8 cellular contexts compared by ENCODE assay signal in genomic region chr17:81396722-81397313, GRCh38. TPM values are rescaled to one million over a fixed set of nuclear protein-coding genes. Genes with fewer than 3 reads are reported as not detected.
A peak's percentile ranks its signal among the peaks of the same experiment; 100 is the strongest.
DNase-seq lines count a peak whose midpoint lies in the region; ATAC-seq lines count a peak whose summit lies in the region.

No MANE protein-coding gene starts in this region.

- peaks cover 9 to 17% (median 10%) of the 10 kb centered on the region in 3 donors for H3K4me1 Mint-ChIP-seq in IgD-negative memory B cell

- peaks cover 0 to 9% (median 0%) of the 10 kb centered on the region in 3 donors for H3K9me3 Mint-ChIP-seq in IgD-negative memory B cell

- peak overlapping the region in 2 of 3 donors; percentile 39 to 94 for H3K27ac Mint-ChIP-seq in IgD-negative memory B cell

- peaks cover 49% of the 10 kb centered on the region for H3K27me3 Mint-ChIP-seq in IgD-negative memory B cell

- H3K36me3 Mint-ChIP-seq in IgD-negative memory B cell, result peaks cover 2% of the 10 kb centered on the region

- DNase-seq in C1 segment of cervical spinal cord (lab: John Stamatoyannopoulos, UW), result peak in 10 of 14 donors; percentile 26 to 81 (median 56)
- DNase-seq in T-helper 2 cell, result peak in 3 of 5 experiments; percentile 10 to 50 (median 30)
- peak; percentile 23 for DNase-seq in effector CD4-positive, alpha-beta T cell
- peak; percentile 39 for DNase-seq in midbrain (lab: John Stamatoyannopoulos, UW)
- DNase-seq in NCI-H2107 treated with DMSO at 0.1 percent for 48 hours (lab: John Stamatoyannopoulos, UW; ENCODE audit: unreplicated experiment), result no peak

- H3K4me3 Mint-ChIP-seq in IgD-negative memory B cell, result peak overlapping the region in 2 of 4 donors; percentile 43 to 60

- ATAC-seq in GM18519 (IDR thresholded peaks at IDR 0.05; ENCODE audit: low FRiP score, unreplicated experiment) (no peak), GM19463 (IDR thresholded peaks at IDR 0.05; ENCODE audit: unreplicated experiment) (no peak)

RNA-seq across cellular contexts. Expression of gene BAHCC1, which starts 1.6 kb away (rescaled TPM):
- polyA plus RNA-seq in IgD-negative memory B cell, result not detected
